In genomic region chr10:1232164-1232911, GRCh38 we compare ENCODE assay signal across 25 cellular contexts.
"Had no signal": no experiment of that assay in that cellular context is flagged by ENCODE, and none has a peak within 500 bp of the region (broad histone marks: within the 10 kb centered on the region; RNA-seq: fewer than 3 reads in every experiment).

No MANE protein-coding gene starts in this region.

- H3K27me3 Mint-ChIP-seq: activated CD4-positive, alpha-beta memory T cell treated with anti-CD3 and anti-CD28 coated beads, Interleukin-2, amount 10 ng/mL, durations not matched to agents 7 days and 5 days; activated CD4-positive, alpha-beta T cell treated with anti-CD3 and anti-CD28 coated beads, Interleukin-2, amount 10 ng/mL, durations not matched to agents 24 days and 14 days; activated naive CD4-positive, alpha-beta T cell treated with anti-CD3 and anti-CD28 coated beads, Interleukin-2, amount 50 U/mL, for 24 hours; dendritic cell treated with granulocyte-macrophage colony-stimulating factor and Interleukin-4, amounts not matched to agents 40 ng/mL and 50 ng/mL, for 4 days had no signal

- H3K4me3 Mint-ChIP-seq: activated CD4-positive, alpha-beta memory T cell treated with anti-CD3 and anti-CD28 coated beads, Interleukin-2, amount 10 ng/mL, durations not matched to agents 7 days and 5 days; activated CD4-positive, alpha-beta T cell treated with anti-CD3 and anti-CD28 coated beads, Interleukin-2, amount 10 ng/mL, durations not matched to agents 24 days and 14 days; activated naive CD4-positive, alpha-beta T cell treated with anti-CD3 and anti-CD28 coated beads, Interleukin-2, amount 50 U/mL, for 24 hours; activated T-helper 1 cell treated with anti-CD3 and anti-CD28 coated beads, Interleukin-12 subunit alpha, Interleukin-12 subunit beta, Interleukin-2, Interleukin-4 antibody, amounts not matched to agents 30 ng/mL and 10 ng/mL and 1 ng/mL, durations not matched to agents 14 hours and 24 hours and 36 hours; dendritic cell treated with granulocyte-macrophage colony-stimulating factor and Interleukin-4, amounts not matched to agents 40 ng/mL and 50 ng/mL, for 4 days; neural crest cell; stimulated activated naive B cell treated with anti-CD40 and anti-IgM and Interleukin-4, amounts not matched to agents 10 μg/mL and 1 μg/mL and 100 μg/mL, for 72 hours had no signal

- H3K4me1 Mint-ChIP-seq: activated CD4-positive, alpha-beta memory T cell treated with anti-CD3 and anti-CD28 coated beads, Interleukin-2, amount 10 ng/mL, durations not matched to agents 7 days and 5 days; activated CD4-positive, alpha-beta T cell treated with anti-CD3 and anti-CD28 coated beads, Interleukin-2, amount 10 ng/mL, durations not matched to agents 24 days and 14 days; activated naive CD4-positive, alpha-beta T cell treated with anti-CD3 and anti-CD28 coated beads, Interleukin-2, amount 50 U/mL, for 24 hours; stimulated activated naive B cell treated with anti-CD40 and anti-IgM and Interleukin-4, amounts not matched to agents 10 μg/mL and 1 μg/mL and 100 μg/mL, for 72 hours had no signal

- H3K4me3 ChIP-seq: body of pancreas, esophagus muscularis mucosa, mucosa of descending colon, sigmoid colon, smooth muscle cell had no signal

- H3K36me3 ChIP-seq: esophagus muscularis mucosa, sigmoid colon had no signal

- FAIRE-seq: endothelial cell of umbilical vein, frontal cortex, islet of Langerhans, urothelium cell line had no signal

- H3K27ac ChIP-seq: body of pancreas, esophagus muscularis mucosa, sigmoid colon had no signal

- H3K27ac Mint-ChIP-seq: activated CD4-positive, alpha-beta memory T cell treated with anti-CD3 and anti-CD28 coated beads, Interleukin-2, amount 10 ng/mL, durations not matched to agents 7 days and 5 days; activated CD4-positive, alpha-beta T cell treated with anti-CD3 and anti-CD28 coated beads, Interleukin-2, amount 10 ng/mL, durations not matched to agents 24 days and 14 days; activated naive CD4-positive, alpha-beta T cell treated with anti-CD3 and anti-CD28 coated beads, Interleukin-2, amount 50 U/mL, for 24 hours; activated T-helper 1 cell treated with anti-CD3 and anti-CD28 coated beads, Interleukin-12 subunit alpha, Interleukin-12 subunit beta, Interleukin-2, Interleukin-4 antibody, amounts not matched to agents 30 ng/mL and 10 ng/mL and 1 ng/mL, durations not matched to agents 14 hours and 24 hours and 36 hours; dendritic cell treated with granulocyte-macrophage colony-stimulating factor and Interleukin-4, amounts not matched to agents 40 ng/mL and 50 ng/mL, for 4 days; stimulated activated naive B cell treated with anti-CD40 and anti-IgM and Interleukin-4, amounts not matched to agents 10 μg/mL and 1 μg/mL and 100 μg/mL, for 72 hours had no signal

- H3K4me1 ChIP-seq: body of pancreas, esophagus muscularis mucosa, sigmoid colon had no signal

- H3K27me3 ChIP-seq: body of pancreas, esophagus muscularis mucosa had no signal

- ATAC-seq: activated CD4-positive, CD25-positive, alpha-beta regulatory T cell treated with anti-CD3 and anti-CD28 coated beads, Interleukin-2, amount 50 U/mL, for 24 hours; body of pancreas; left cardiac atrium; mucosa of descending colon; stimulated activated naive B cell treated with anti-CD40 and anti-IgM and Interleukin-4, amounts not matched to agents 10 μg/mL and 1 μg/mL and 100 μg/mL, for 72 hours had no signal

- DNase-seq: activated CD4-positive, alpha-beta memory T cell treated with anti-CD3 and anti-CD28 coated beads, Interleukin-2, amount 10 ng/mL, durations not matched to agents 7 days and 5 days; activated gamma-delta T cell; anterior cingulate cortex; body of pancreas; effector memory CD4-positive, alpha-beta T cell; hypothalamus; left cardiac atrium; mesenchymal stem cell; mucosa of descending colon; sigmoid colon; stimulated activated CD4-positive, alpha-beta T cell treated with anti-CD3 and anti-CD28 coated beads, Interleukin-2, amount 100 ng/mL, for 48 hours; stimulated activated CD8-positive, alpha-beta memory T cell treated with anti-CD3 and anti-CD28 coated beads, Interleukin-4, amount 100 ng/mL, for 48 hours; stimulated activated naive B cell treated with anti-CD40 and anti-IgM and Interleukin-4, amounts not matched to agents 10 μg/mL and 1 μg/mL and 100 μg/mL, for 72 hours had no signal

- H3K9me3 Mint-ChIP-seq: activated CD4-positive, alpha-beta T cell treated with anti-CD3 and anti-CD28 coated beads, Interleukin-2, amount 10 ng/mL, durations not matched to agents 24 days and 14 days; activated naive CD4-positive, alpha-beta T cell treated with anti-CD3 and anti-CD28 coated beads, Interleukin-2, amount 50 U/mL, for 24 hours; activated T-helper 1 cell treated with anti-CD3 and anti-CD28 coated beads, Interleukin-12 subunit alpha, Interleukin-12 subunit beta, Interleukin-2, Interleukin-4 antibody, amounts not matched to agents 30 ng/mL and 10 ng/mL and 1 ng/mL, durations not matched to agents 14 hours and 24 hours and 36 hours; dendritic cell treated with granulocyte-macrophage colony-stimulating factor and Interleukin-4, amounts not matched to agents 40 ng/mL and 50 ng/mL, for 4 days; neural crest cell; stimulated activated naive B cell treated with anti-CD40 and anti-IgM and Interleukin-4, amounts not matched to agents 10 μg/mL and 1 μg/mL and 100 μg/mL, for 72 hours had no signal

- H3K9me3 ChIP-seq: body of pancreas, esophagus muscularis mucosa, mucosa of descending colon, sigmoid colon had no signal

- H3K36me3 Mint-ChIP-seq: activated naive CD4-positive, alpha-beta T cell treated with anti-CD3 and anti-CD28 coated beads, Interleukin-2, amount 50 U/mL, for 24 hours; stimulated activated naive B cell treated with anti-CD40 and anti-IgM and Interleukin-4, amounts not matched to agents 10 μg/mL and 1 μg/mL and 100 μg/mL, for 72 hours had no signal
